Comparison of ENCODE assay signal across 13 cellular contexts in the genomic region with DNA sequence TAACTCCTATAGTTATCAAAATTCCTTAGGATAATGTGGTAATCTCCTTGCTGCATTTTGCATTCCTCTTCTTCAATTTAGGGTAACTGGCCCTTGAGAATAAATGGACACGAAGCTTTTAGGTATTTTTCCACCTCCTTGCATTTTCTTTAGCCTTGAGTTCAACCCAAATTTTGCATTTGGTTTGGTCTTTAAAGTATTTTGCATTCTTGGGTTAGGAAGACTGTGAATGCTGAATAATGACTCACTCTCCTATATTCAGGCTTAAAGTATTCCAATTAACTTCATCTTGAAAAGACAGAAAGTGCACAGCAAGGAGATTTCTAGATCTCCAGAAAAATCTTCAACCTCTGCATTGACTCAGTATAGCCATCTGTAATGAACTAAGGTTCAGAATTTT.
"Had no signal": no experiment of that assay in that cellular context is flagged by ENCODE, and none has a peak within 500 bp of the region (broad histone marks: within the 10 kb centered on the region; RNA-seq: fewer than 3 reads in every experiment).

No MANE protein-coding gene starts in this region.

- H3K27ac ChIP-seq: cardiac muscle cell, esophagus muscularis mucosa, parathyroid adenoma, thyroid gland, uterus had no signal

- H3K9ac ChIP-seq: parathyroid adenoma had no signal

- H3K4me3 ChIP-seq: cardiac muscle cell, esophagus muscularis mucosa, thyroid gland, uterus had no signal

- H3K27me3 ChIP-seq: cardiac muscle cell, esophagus muscularis mucosa, thyroid gland, uterus had no signal

- H3K9me3 ChIP-seq: esophagus muscularis mucosa, thyroid gland, uterus had no signal

- H3K36me3 ChIP-seq: cardiac muscle cell, esophagus muscularis mucosa, thyroid gland, uterus had no signal

- H3K4me1 ChIP-seq: esophagus muscularis mucosa, parathyroid adenoma, thyroid gland, uterus had no signal

- DNase-seq: activated CD4-positive, alpha-beta T cell treated with anti-CD3 and anti-CD28 coated beads for 1 hour; activated CD4-positive, alpha-beta T cell treated with anti-CD3 and anti-CD28 coated beads, Interleukin-2, amount 50 U/mL, for 48 hours; activated gamma-delta T cell; activated T-cell treated with anti-CD3 and anti-CD28 coated beads, Interleukin-2, amount 50 U/mL, for 4 hours; aorta; midbrain; retina; small intestine; thyroid gland; uterus had no signal

- H3K79me2 ChIP-seq: parathyroid adenoma had no signal

- ATAC-seq: activated T-cell treated with anti-CD3 and anti-CD28 coated beads, Interleukin-2, amount 50 U/mL, for 4 hours had no signal

- H2AFZ ChIP-seq: parathyroid adenoma had no signal
